In the genomic region with DNA sequence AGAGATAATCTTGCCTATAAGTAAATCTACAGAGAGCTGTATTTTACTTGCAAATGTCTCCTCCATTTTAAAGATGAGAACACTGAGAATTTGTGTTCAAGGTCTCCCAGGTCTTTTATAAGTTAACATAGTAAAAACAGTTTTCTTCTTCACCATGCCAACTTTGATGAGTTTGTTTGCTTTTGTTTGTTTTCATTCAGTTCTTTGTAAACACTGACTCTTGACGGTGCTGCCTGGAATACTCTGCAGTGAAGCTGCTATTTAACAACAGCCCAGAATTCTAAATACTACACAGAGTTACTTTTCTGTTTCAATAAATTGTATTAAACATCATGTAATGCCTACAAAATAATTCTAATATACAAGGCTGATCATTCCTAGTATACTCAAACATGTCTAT, we compare ENCODE assay signal across 1 cellular context.
TF ChIP-seq lines count a peak whose summit lies in the region.

No MANE protein-coding gene starts in this region.

TF ChIP-seq in A549, 52 proteins besides CTCF, POLR2A, EP300 and RAD21:
- TF ChIP-seq TP53 (CRISPR knock-in tag; IDR thresholded peaks at IDR 0.05) (no peak), ZC3H11A (IDR thresholded peaks at IDR 0.05) (no peak), CBX2 (IDR thresholded peaks at IDR 0.05; ENCODE audit: borderline replicate concordance, low read depth) (no peak), ZFP36 (IDR thresholded peaks at IDR 0.05; ENCODE audit: borderline replicate concordance, partially characterized antibody) (no peak), NFE2L2 (conservative IDR thresholded peaks at IDR 0.05; ENCODE audit: low read length) (no peak), CHD2 (IDR thresholded peaks at IDR 0.05; ENCODE audit: low read length, partially characterized antibody) (no peak), FOSL2 (IDR thresholded peaks at IDR 0.05) (no peak), FOSL2 (CRISPR knock-in tag; IDR thresholded peaks at IDR 0.05) (no peak), ESRRA (IDR thresholded peaks at IDR 0.05; ENCODE audit: borderline replicate concordance, low read length) (no peak)
